In genomic region chr2:151947524-151948165, GRCh38 we compare ENCODE assay signal across 8 cellular contexts.
DNase-seq lines count a peak whose midpoint lies in the region; ATAC-seq, FAIRE-seq and TF ChIP-seq lines count a peak whose summit lies in the region.

No MANE protein-coding gene starts in this region.

- H3K27ac Mint-ChIP-seq in HFFc6 = no peak overlapping the region
- no peak overlapping the region for H3K27ac Mint-ChIP-seq in stimulated activated naive B cell treated with anti-CD40 and anti-IgM and Interleukin-4, amounts not matched to agents 10 μg/mL and 1 μg/mL and 100 μg/mL, for 72 hours

- no peak for FAIRE-seq in urothelium cell line (lab: Jason Lieb, UNC)

- H3K4me1 ChIP-seq in RWPE2 (ENCODE audit: insufficient read depth, poor library complexity, severe bottlenecking) (peaks cover 21% of the 10 kb centered on the region), left ventricle myocardium inferior (peaks cover 11% of the 10 kb centered on the region)

- H3K27me3 Mint-ChIP-seq in HFFc6 (ENCODE audit: insufficient read depth) = peaks cover 10% of the 10 kb centered on the region
- H3K27me3 Mint-ChIP-seq in stimulated activated naive B cell treated with anti-CD40 and anti-IgM and Interleukin-4, amounts not matched to agents 10 μg/mL and 1 μg/mL and 100 μg/mL, for 72 hours = peaks cover under 1 to 31% of the 10 kb centered on the region in 2 donors

- H3K27ac ChIP-seq in RWPE2 (ENCODE audit: poor library complexity, severe bottlenecking) (no peak overlapping the region), left ventricle myocardium inferior (replicated peaks) (peak overlapping the region; percentile 37)

- H3K9me3 Mint-ChIP-seq in HFFc6 = peaks cover 7% of the 10 kb centered on the region
- H3K9me3 Mint-ChIP-seq in stimulated activated naive B cell treated with anti-CD40 and anti-IgM and Interleukin-4, amounts not matched to agents 10 μg/mL and 1 μg/mL and 100 μg/mL, for 72 hours = peaks cover 10 to 18% of the 10 kb centered on the region in 2 donors

- peak; percentile 47 for ATAC-seq in RWPE2 (ENCODE audit: low read depth)
- ATAC-seq in stimulated activated naive B cell treated with anti-CD40 and anti-IgM and Interleukin-4, amounts not matched to agents 10 μg/mL and 1 μg/mL and 100 μg/mL, for 72 hours (replicated peaks) = peak; percentile 38 to 54

- TF ChIP-seq CTCF in HFFc6 (IDR thresholded peaks at IDR 0.05) = peak; percentile 34; the same call in 1 of the 2 replicates
- TF ChIP-seq CTCF in RWPE2 (IDR thresholded peaks at IDR 0.05; ENCODE audit: poor library complexity, severe bottlenecking) = peak; percentile 33
- peak; percentile 28 for TF ChIP-seq CTCF in left ventricle myocardium inferior (IDR thresholded peaks at IDR 0.05; ENCODE audit: borderline replicate concordance)

- H3K4me3 ChIP-seq in RWPE2 (ENCODE audit: severe bottlenecking) = no peak overlapping the region
- peak overlapping the region; percentile 55 for H3K4me3 ChIP-seq in left ventricle myocardium inferior

- DNase-seq in C1 segment of cervical spinal cord (lab: John Stamatoyannopoulos, UW) = peak in 9 of 14 donors; percentile 7 to 68 (median 47)
- DNase-seq in HFFc6 = no peak
- DNase-seq in RWPE2 (ENCODE audit: low spot score) = no peak
- no peak for DNase-seq in left ventricle myocardium inferior
- DNase-seq in stimulated activated naive B cell treated with anti-CD40 and anti-IgM and Interleukin-4, amounts not matched to agents 10 μg/mL and 1 μg/mL and 100 μg/mL, for 72 hours = no peak
- DNase-seq in COLO829 (ENCODE audit: low spot score) = no peak
- DNase-seq in NK-92 (lab: John Stamatoyannopoulos, UW; ENCODE audit: unreplicated experiment) = no peak
- no peak for DNase-seq in urothelium cell line (ENCODE audit: low spot score)

- no peaks in the 10 kb centered on the region for H3K36me3 ChIP-seq in RWPE2 (ENCODE audit: low read depth)
- H3K36me3 ChIP-seq in left ventricle myocardium inferior = no peaks in the 10 kb centered on the region

- no peak overlapping the region for H3K4me3 Mint-ChIP-seq in HFFc6
- peak overlapping the region in 1 of 2 donors; percentile 59 for H3K4me3 Mint-ChIP-seq in stimulated activated naive B cell treated with anti-CD40 and anti-IgM and Interleukin-4, amounts not matched to agents 10 μg/mL and 1 μg/mL and 100 μg/mL, for 72 hours

- no peaks in the 10 kb centered on the region for H3K36me3 Mint-ChIP-seq in HFFc6 (ENCODE audit: low read depth)
- peaks cover 0 to 5% of the 10 kb centered on the region in 2 donors for H3K36me3 Mint-ChIP-seq in stimulated activated naive B cell treated with anti-CD40 and anti-IgM and Interleukin-4, amounts not matched to agents 10 μg/mL and 1 μg/mL and 100 μg/mL, for 72 hours

- H3K4me1 Mint-ChIP-seq in HFFc6 (ENCODE audit: low read depth) = no peaks in the 10 kb centered on the region
- peaks cover 11 to 12% of the 10 kb centered on the region in 2 donors for H3K4me1 Mint-ChIP-seq in stimulated activated naive B cell treated with anti-CD40 and anti-IgM and Interleukin-4, amounts not matched to agents 10 μg/mL and 1 μg/mL and 100 μg/mL, for 72 hours

- no peaks in the 10 kb centered on the region for H3K9me3 ChIP-seq in RWPE2 (ENCODE audit: severe bottlenecking)
- H3K9me3 ChIP-seq in left ventricle myocardium inferior (replicated peaks) = peaks cover 15% of the 10 kb centered on the region

- intact Hi-C loops in left ventricle myocardium inferior (cut with micrococcal nuclease) = no loop called here

- no peaks in the 10 kb centered on the region for H3K27me3 ChIP-seq in RWPE2 (ENCODE audit: insufficient read depth, poor library complexity, severe bottlenecking)
- H3K27me3 ChIP-seq in left ventricle myocardium inferior (ENCODE audit: low read depth) = no peaks in the 10 kb centered on the region

Comparison
In these comparisons a context has a peak if more than half of its experiments do, and no peak if none do; other contexts are left out.
1. DNase-seq: peak in C1 segment of cervical spinal cord (9 of 14); none in HFFc6 (single experiment), RWPE2 (single experiment), left ventricle myocardium inferior (single experiment), stimulated activated naive B cell treated with anti-CD40 and anti-IgM and Interleukin-4, amounts not matched to agents 10 μg/mL and 1 μg/mL and 100 μg/mL, for 72 hours (single experiment), COLO829 (single experiment), NK-92 (single experiment) and urothelium cell line (single experiment).
2. Peak in every context shown above with its lines, with median percentiles within 50 percentile points of each other: CTCF ChIP-seq.